ENCODE assay signal across 29 cellular contexts in genomic region chr17:33709881-33710280, GRCh38.
"Had no signal": no experiment of that assay in that cellular context is flagged by ENCODE, and none has a peak within 500 bp of the region (broad histone marks: within the 10 kb centered on the region; RNA-seq: fewer than 3 reads in every experiment).

No MANE protein-coding gene starts in this region.

- H3K79me2 ChIP-seq: hepatocyte had no signal

- H3K27me3 ChIP-seq: colonic mucosa, foreskin keratinocyte, gastrocnemius medialis had no signal

- H3K4me2 ChIP-seq: hepatocyte had no signal

- DNase-seq: colonic mucosa; cortex of kidney; dermis blood vessel endothelial cell; dorsolateral prefrontal cortex; effector CD4-positive, alpha-beta T cell; effector CD8-positive, alpha-beta T cell; effector memory CD4-positive, alpha-beta T cell; effector memory CD8-positive, alpha-beta T cell; erythroblast; esophagus squamous epithelium; foreskin fibroblast; foreskin keratinocyte; foreskin melanocyte; gastrocnemius medialis; glutamatergic neuron; head of caudate nucleus; heart left ventricle; heart right ventricle had no signal

- H3K4me1 ChIP-seq: colonic mucosa, esophagus muscularis mucosa, esophagus squamous epithelium, foreskin keratinocyte, gastrocnemius medialis, gastroesophageal sphincter, heart left ventricle, heart right ventricle had no signal

- ATAC-seq: effector memory CD8-positive, alpha-beta T cell; esophagus mucosa; foreskin keratinocyte; gastrocnemius medialis; gastroesophageal sphincter; heart left ventricle; heart right ventricle had no signal

- H3K27ac Mint-ChIP-seq: dendritic cell treated with granulocyte-macrophage colony-stimulating factor and Interleukin-4, amounts not matched to agents 40 ng/mL and 50 ng/mL, for 4 days; effector memory CD8-positive, alpha-beta T cell had no signal

- H3K9me3 Mint-ChIP-seq: dendritic cell treated with granulocyte-macrophage colony-stimulating factor and Interleukin-4, amounts not matched to agents 40 ng/mL and 50 ng/mL, for 4 days; effector memory CD8-positive, alpha-beta T cell had no signal

- FAIRE-seq: colon, endometrium, endothelial cell of umbilical vein, frontal cortex had no signal

- H3K4me3 ChIP-seq: colonic mucosa, coronary artery, dorsolateral prefrontal cortex, esophagus muscularis mucosa, esophagus squamous epithelium, gastrocnemius medialis, gastroesophageal sphincter, heart left ventricle, heart right ventricle, hepatocyte had no signal

- H3K36me3 ChIP-seq: colonic mucosa, esophagus muscularis mucosa, esophagus squamous epithelium, gastrocnemius medialis, gastroesophageal sphincter, heart left ventricle, heart right ventricle had no signal

- H3K27ac ChIP-seq: colonic mucosa, coronary artery, dorsolateral prefrontal cortex, epithelial cell of prostate, esophagus muscularis mucosa, esophagus squamous epithelium, foreskin keratinocyte, gastrocnemius medialis, gastroesophageal sphincter, heart left ventricle, heart right ventricle, hepatocyte had no signal

- H3K9me3 ChIP-seq: colonic mucosa, esophagus muscularis mucosa, esophagus squamous epithelium, gastrocnemius medialis, gastroesophageal sphincter, heart left ventricle had no signal

- H2AFZ ChIP-seq: hepatocyte had no signal

- H3K4me3 Mint-ChIP-seq: dendritic cell treated with granulocyte-macrophage colony-stimulating factor and Interleukin-4, amounts not matched to agents 40 ng/mL and 50 ng/mL, for 4 days; effector memory CD8-positive, alpha-beta T cell had no signal
